In the genomic region with DNA sequence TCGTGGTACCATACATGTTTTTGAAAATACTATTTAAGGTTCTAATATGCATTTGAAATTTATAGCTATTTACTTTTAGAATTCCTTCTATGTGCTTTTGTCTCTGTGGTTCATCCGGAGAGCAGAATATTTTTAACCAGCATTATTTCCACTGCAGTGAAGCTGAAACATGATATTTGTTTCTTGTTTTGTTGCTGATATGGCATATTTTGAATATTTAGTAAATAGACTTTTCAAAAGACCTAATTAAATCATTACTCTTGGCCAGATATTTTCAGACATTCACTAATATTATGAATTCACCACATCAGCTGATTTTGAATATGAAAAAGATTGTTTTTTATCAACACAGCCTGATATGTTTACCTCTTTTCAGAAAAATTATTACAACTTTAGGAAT, we compare ENCODE assay signal across 30 cellular contexts.
"Had no signal": no experiment of that assay in that cellular context is flagged by ENCODE, and none has a peak within 500 bp of the region (broad histone marks: within the 10 kb centered on the region; RNA-seq: fewer than 3 reads in every experiment).

No MANE protein-coding gene starts in this region.

- H3K27me3 ChIP-seq: heart right ventricle, hepatocyte, neural progenitor cell, neutrophil, ovary, sigmoid colon, stomach, testis, thyroid gland, transverse colon, upper lobe of left lung had no signal

- H3K9ac ChIP-seq: neural progenitor cell had no signal

- H3K4me1 ChIP-seq: prostate gland, testis had no signal

- H3K4me3 ChIP-seq: heart right ventricle, hepatocyte, left ventricle myocardium inferior, lung, neural progenitor cell, ovary, prostate gland, sigmoid colon, smooth muscle cell, stomach, testis, thyroid gland, transverse colon, upper lobe of left lung had no signal

- H3K36me3 ChIP-seq: left ventricle myocardium inferior, neural progenitor cell, neutrophil, ovary, prostate gland, stomach, thyroid gland, transverse colon, upper lobe of left lung had no signal

- H3K4me2 ChIP-seq: hepatocyte, neural progenitor cell, smooth muscle cell had no signal

- H3K27ac ChIP-seq: heart right ventricle, hepatocyte, left ventricle myocardium inferior, neural progenitor cell, neutrophil, ovary, prostate gland, stomach, testis, thyroid gland, upper lobe of left lung had no signal

- H2AFZ ChIP-seq: hepatocyte, neural progenitor cell had no signal

- DNase-seq: heart right ventricle; islet precursor cell; left ventricle myocardium inferior; mesendoderm; naive B cell; natural killer cell; nephron progenitor cell; occipital lobe; ovary; posterior cingulate gyrus; retina; right cardiac atrium; sigmoid colon; stimulated activated CD4-positive, alpha-beta T cell treated with anti-CD3 and anti-CD28 coated beads, Interleukin-12 subunit alpha, Interleukin-12 subunit beta, amount 100 ng/mL, for 4 hours; stimulated activated CD4-positive, alpha-beta T cell treated with anti-CD3 and anti-CD28 coated beads, Interleukin-15, amount 100 ng/mL, for 24 hours; stimulated activated CD4-positive, alpha-beta T cell treated with anti-CD3 and anti-CD28 coated beads, Interleukin-2, amount 100 ng/mL, for 24 hours; stimulated activated CD4-positive, alpha-beta T cell treated with anti-CD3 and anti-CD28 coated beads, Interleukin-4, amount 100 ng/mL, for 1 hour; stimulated activated naive B cell treated with anti-CD40 and anti-IgM and Interleukin-4, amounts not matched to agents 10 μg/mL and 1 μg/mL and 100 μg/mL, for 72 hours; stimulated activated naive CD8-positive, alpha-beta T cell treated with anti-CD3 and anti-CD28 coated beads, Interleukin-15, Interleukin-2, amounts not matched to agents 100 U/mL and 50 U/mL, for 24 hours; stomach; testis; thyroid gland; transverse colon; upper lobe of left lung had no signal

- ATAC-seq: heart right ventricle; natural killer cell; right cardiac atrium; stimulated activated naive B cell treated with anti-CD40 and anti-IgM and Interleukin-4, amounts not matched to agents 10 μg/mL and 1 μg/mL and 100 μg/mL, for 72 hours; stimulated activated naive CD8-positive, alpha-beta T cell treated with anti-CD3 and anti-CD28 coated beads, Interleukin-15, Interleukin-2, amounts not matched to agents 100 U/mL and 50 U/mL, for 24 hours had no signal

- H3K9me3 ChIP-seq: heart right ventricle, left ventricle myocardium inferior, neutrophil, ovary, prostate gland, sigmoid colon, stomach, testis, thyroid gland, transverse colon, upper lobe of left lung had no signal
